ENCODE assay signal across 7 cellular contexts in the genomic region with DNA sequence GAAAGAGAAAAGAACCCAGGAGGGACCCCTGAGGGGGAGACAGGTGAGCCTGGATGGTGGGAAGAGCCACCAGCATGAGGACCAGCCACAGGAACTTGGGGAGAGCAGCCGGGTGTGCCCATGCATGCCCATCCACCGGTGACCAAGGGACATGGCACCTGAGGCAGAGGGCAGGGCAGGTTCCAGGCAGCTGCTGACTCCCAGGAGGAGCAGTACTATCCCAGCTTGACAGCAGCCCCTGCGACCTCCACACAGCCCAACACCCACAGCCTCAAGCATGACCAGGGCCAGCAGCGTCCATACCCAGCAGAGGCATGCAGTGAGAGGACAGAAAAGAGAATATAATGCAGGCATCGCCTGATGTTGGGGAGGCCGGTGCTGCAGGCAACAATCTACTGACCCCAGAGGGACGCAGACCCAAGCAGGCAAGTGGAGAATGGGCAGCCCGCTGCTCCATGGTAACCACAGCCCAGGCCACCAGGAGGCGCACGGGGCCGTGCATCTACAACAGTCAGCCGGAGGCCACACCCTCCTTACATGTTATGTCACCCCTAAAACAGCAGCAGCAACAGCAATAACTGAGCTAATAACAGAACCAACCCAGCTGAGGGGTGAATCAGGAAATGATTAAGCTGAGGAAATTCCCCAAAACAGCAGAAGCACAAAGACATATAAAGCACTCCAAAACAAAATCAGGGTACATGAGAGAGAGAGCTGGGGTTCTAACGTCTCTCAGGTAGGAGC. TPM values are rescaled to one million over a fixed set of nuclear protein-coding genes. Genes with fewer than 3 reads are reported as not detected.
A peak's percentile ranks its signal among the peaks of the same experiment; 100 is the strongest.
DNase-seq lines count a peak whose midpoint lies in the region; ATAC-seq and TF ChIP-seq lines count a peak whose summit lies in the region.

No MANE protein-coding gene starts in this region.

- ATAC-seq in GM18499 (IDR thresholded peaks at IDR 0.05; ENCODE audit: insufficient read depth, unreplicated experiment) = peak; percentile 81
- ATAC-seq in HG02623 (IDR thresholded peaks at IDR 0.05; ENCODE audit: unreplicated experiment) = peak; percentile 89
- ATAC-seq in lung (ENCODE audit: insufficient read depth, low FRiP score) = peak; percentile 95

- H3K27ac ChIP-seq in lung (ENCODE audit: low read depth in 1 of 2, low read length in 1 of 2) = no peak overlapping the region

- no peaks in the 10 kb centered on the region for H3K9me3 ChIP-seq in lung (ENCODE audit: control insufficient read depth in 2 of 2, insufficient read depth in 1 of 2, low read length in 1 of 2)

- no peaks in the 10 kb centered on the region for H3K27me3 ChIP-seq in lung (ENCODE audit: control insufficient read depth, insufficient read depth)

- TF ChIP-seq CTCF in lung (IDR thresholded peaks at IDR 0.05; ENCODE audit: control extremely low read depth, extremely low read depth) = peak; percentile 89

- peaks cover 0 to 1% of the 10 kb centered on the region in 2 donors for H3K4me1 ChIP-seq in lung (ENCODE audit: control insufficient read depth in 2 of 2, insufficient read depth in 2 of 2, low read length in 2 of 2)

- no peak overlapping the region for H3K4me3 ChIP-seq in lung

- H3K36me3 ChIP-seq in lung (ENCODE audit: control insufficient read depth in 2 of 2, insufficient read depth in 2 of 2, low read length in 2 of 2) = peaks cover 0 to 10% of the 10 kb centered on the region in 2 donors

- DNase-seq in NCI-H1694 (lab: John Stamatoyannopoulos, UW) (peak; percentile 53), dermis blood vessel endothelial cell (peak; percentile 87), lung (ENCODE audit: low spot score) (peak; percentile 84)
- DNase-seq in activated CD4-positive, alpha-beta T cell treated with anti-CD3 and anti-CD28 coated beads, Interleukin-2, amount 50 U/mL, for 24 hours (ENCODE audit: low read depth in 1 of 2, low spot score in 1 of 2) = peak; percentile 60 to 79
- peak; percentile 59 for DNase-seq in stimulated activated CD8-positive, alpha-beta memory T cell treated with anti-CD3 and anti-CD28 coated beads, Interleukin-12 subunit alpha, Interleukin-12 subunit beta, amount 100 ng/mL, for 4 hours (ENCODE audit: low read depth)

- WGBS in lung, 2 donors = 42 to 45% methylated on average over 13 of the region's 13 CpGs

RNA-seq across cellular contexts. Expression of a gene that starts 44.1 kb away (rescaled TPM):
- total RNA-seq in dermis blood vessel endothelial cell (6.3 and 6.8 TPM in 2 replicates), lung (10 to 100 TPM; 15.8 to 34.8 TPM)
- polyA plus RNA-seq in lung = 10 to 100 TPM in 1 of 2 donors, 1 to 10 TPM in 1; 9.3 to 13.9 TPM

RNA-seq across cellular contexts. Expression of a gene that starts 46.4 kb away (rescaled TPM):
- 1.9 and 2.4 TPM in 2 replicates for total RNA-seq in dermis blood vessel endothelial cell
- 1 to 10 TPM; 2.8 to 7.7 TPM for total RNA-seq in lung
- 1 to 10 TPM; 4.4 to 5.9 TPM for polyA plus RNA-seq in lung

RNA-seq across cellular contexts. Expression of a gene that starts 54.6 kb away (rescaled TPM):
- 42.5 and 117 TPM in 2 replicates for total RNA-seq in dermis blood vessel endothelial cell
- 10 to 100 TPM; 24.5 to 94.8 TPM for total RNA-seq in lung
- 100 to 1,000 TPM in 1 of 2 donors, 10 to 100 TPM in 1; 81.6 to 235 TPM for polyA plus RNA-seq in lung
